Comparison of ENCODE assay signal across 8 cellular contexts in the genomic region with DNA sequence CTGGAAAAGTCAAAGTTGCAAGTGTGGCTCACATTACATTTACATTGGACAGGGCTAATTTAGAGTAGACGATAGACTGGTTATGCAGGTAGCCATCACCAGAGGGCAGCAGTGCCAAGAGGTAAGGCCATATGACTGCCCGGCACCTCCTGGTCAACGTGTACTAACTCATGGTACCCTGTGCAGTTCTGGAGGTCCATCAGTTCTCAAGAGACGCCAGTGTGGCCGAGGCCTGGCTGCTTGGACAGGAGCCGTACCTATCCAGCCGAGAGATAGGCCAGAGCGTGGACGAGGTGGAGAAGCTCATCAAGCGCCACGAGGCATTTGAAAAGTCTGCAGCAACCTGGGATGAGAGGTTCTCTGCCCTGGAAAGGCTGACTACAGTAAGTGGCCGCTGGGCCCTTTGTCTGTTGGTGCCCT.
DNase-seq lines count a peak whose midpoint lies in the region; ATAC-seq and TF ChIP-seq lines count a peak whose summit lies in the region.

No MANE protein-coding gene starts in this region.

- H3K36me3 ChIP-seq in Karpas-422 (ENCODE audit: insufficient read depth, low read length) (no peaks in the 10 kb centered on the region), neutrophil (peaks cover 96% of the 10 kb centered on the region)
- peaks cover 92% of the 10 kb centered on the region for H3K36me3 ChIP-seq in effector memory CD4-positive, alpha-beta T cell (ENCODE audit: control insufficient read depth, insufficient read depth, low read length)

- TF ChIP-seq CTCF in neutrophil (IDR thresholded peaks at IDR 0.05): peak; percentile 22

- H3K27ac ChIP-seq in Karpas-422 (ENCODE audit: low read length) (no peak overlapping the region), neutrophil (no peak overlapping the region)
- no peak overlapping the region for H3K27ac ChIP-seq in effector memory CD4-positive, alpha-beta T cell (ENCODE audit: insufficient read depth, low read length, poor library complexity, severe bottlenecking)

- no peaks in the 10 kb centered on the region for H3K9me3 Mint-ChIP-seq in activated CD4-positive, alpha-beta T cell treated with anti-CD3 and anti-CD28 coated beads for 36 hours (ENCODE audit: low read depth)

- no peaks in the 10 kb centered on the region for H3K9me2 ChIP-seq in Karpas-422 (replicated peaks; ENCODE audit: insufficient read depth, low read length)

- CTCF ChIA-PET in activated CD4-positive, alpha-beta T cell treated with anti-CD3 and anti-CD28 coated beads for 36 hours (lab: Charles Lee): interaction anchor here (0.6 to 3.9 kb wide), 16 partner anchors 8 to 423 kb away, joined by 3 to 34 read pairs (median 4); no protein-coding TSS in a partner anchor

- H3K27me3 ChIP-seq in Karpas-422 (ENCODE audit: low read length) (no peaks in the 10 kb centered on the region), neutrophil (no peaks in the 10 kb centered on the region)
- H3K27me3 ChIP-seq in effector memory CD4-positive, alpha-beta T cell (replicated peaks; ENCODE audit: control insufficient read depth, insufficient read depth, low read length, poor library complexity, severe bottlenecking): no peaks in the 10 kb centered on the region

- no peaks in the 10 kb centered on the region for H3K27me3 Mint-ChIP-seq in activated CD4-positive, alpha-beta T cell treated with anti-CD3 and anti-CD28 coated beads for 36 hours

- no peak overlapping the region for H3K4me2 ChIP-seq in Karpas-422 (ENCODE audit: low read depth, low read length, poor library complexity, severe bottlenecking)

- POLR2A ChIA-PET in activated CD4-positive, alpha-beta T cell treated with anti-CD3 and anti-CD28 coated beads for 36 hours (lab: Charles Lee): interaction anchor here (0.6 kb wide), 1 partner anchor 35 kb away, joined by 4 read pairs; no protein-coding TSS in a partner anchor

- H3K4me1 ChIP-seq in Karpas-422 (ENCODE audit: low read length): no peaks in the 10 kb centered on the region
- H3K4me1 ChIP-seq in neutrophil (ENCODE audit: control insufficient read depth in 1 of 2, insufficient read depth in 1 of 2, low read depth in 1 of 2, low read length in 1 of 2): no peaks in the 10 kb centered on the region
- H3K4me1 ChIP-seq in effector memory CD4-positive, alpha-beta T cell (ENCODE audit: control insufficient read depth, insufficient read depth, low read length, poor library complexity, severe bottlenecking): no peaks in the 10 kb centered on the region

- peaks cover 54% of the 10 kb centered on the region for H3K36me3 Mint-ChIP-seq in activated CD4-positive, alpha-beta T cell treated with anti-CD3 and anti-CD28 coated beads for 36 hours (ENCODE audit: low read depth)

- peak; percentile 13 for DNase-seq in activated gamma-delta T cell treated with Interleukin-2 at 50 U/mL for 16 hours
- DNase-seq in activated gamma-delta T cell (lab: John Stamatoyannopoulos, UW): no peak
- peak; percentile 87 for DNase-seq in Karpas-422
- DNase-seq in activated CD4-positive, alpha-beta T cell treated with anti-CD3 and anti-CD28 coated beads for 36 hours: peak; percentile 64
- no peak for DNase-seq in effector memory CD4-positive, alpha-beta T cell

- H3K4me1 Mint-ChIP-seq in activated CD4-positive, alpha-beta T cell treated with anti-CD3 and anti-CD28 coated beads for 36 hours: peaks cover 15% of the 10 kb centered on the region

- H3K9ac ChIP-seq in Karpas-422 (ENCODE audit: low read length): no peak overlapping the region

- ATAC-seq in activated CD4-positive, alpha-beta T cell treated with anti-CD3 and anti-CD28 coated beads for 36 hours: no peak
- ATAC-seq in esophagus mucosa (peak; percentile 79), HG03135 (IDR thresholded peaks at IDR 0.05; ENCODE audit: unreplicated experiment) (no peak)

- H3K4me3 ChIP-seq in Karpas-422 (ENCODE audit: low read length): no peak overlapping the region
- no peak overlapping the region for H3K4me3 ChIP-seq in neutrophil (ENCODE audit: low read depth in 1 of 2, low read length in 1 of 2)
- H3K4me3 ChIP-seq in effector memory CD4-positive, alpha-beta T cell (ENCODE audit: insufficient read depth, low read depth, low read length, poor library complexity, severe bottlenecking): no peak overlapping the region

- H3K4me3 Mint-ChIP-seq in activated CD4-positive, alpha-beta T cell treated with anti-CD3 and anti-CD28 coated beads for 36 hours: no peak overlapping the region

- no peaks in the 10 kb centered on the region for H3K79me2 ChIP-seq in Karpas-422 (ENCODE audit: low read length)

- H2AFZ ChIP-seq in Karpas-422 (ENCODE audit: low read length): no peak overlapping the region

- H3K9me3 ChIP-seq in Karpas-422 (ENCODE audit: low read length): no peaks in the 10 kb centered on the region
- H3K9me3 ChIP-seq in neutrophil: no peaks in the 10 kb centered on the region
- no peaks in the 10 kb centered on the region for H3K9me3 ChIP-seq in effector memory CD4-positive, alpha-beta T cell (ENCODE audit: control insufficient read depth, low read length)

- H3K27ac Mint-ChIP-seq in activated CD4-positive, alpha-beta T cell treated with anti-CD3 and anti-CD28 coated beads for 36 hours: peak overlapping the region; percentile 72

- intact Hi-C loops in activated CD4-positive, alpha-beta T cell treated with anti-CD3 and anti-CD28 coated beads for 36 hours (cut with DNase I, micrococcal nuclease): loop anchor here (1.0 to 5.0 kb wide), 3 partner anchors 47 to 135 kb away; no protein-coding TSS in a partner anchor

- no peaks in the 10 kb centered on the region for H4K20me1 ChIP-seq in Karpas-422 (ENCODE audit: insufficient read depth, low read depth, low read length)

Comparison
In these comparisons a context has a peak if more than half of its experiments do, and no peak if none do; other contexts are left out.
1. DNase-seq: peak in activated gamma-delta T cell treated with Interleukin-2 at 50 U/mL for 16 hours (single experiment), Karpas-422 (single experiment) and activated CD4-positive, alpha-beta T cell treated with anti-CD3 and anti-CD28 coated beads for 36 hours (single experiment); none in activated gamma-delta T cell (single experiment) and effector memory CD4-positive, alpha-beta T cell (0 of 3).